Comparison of ENCODE assay signal across 8 cellular contexts in the genomic region with DNA sequence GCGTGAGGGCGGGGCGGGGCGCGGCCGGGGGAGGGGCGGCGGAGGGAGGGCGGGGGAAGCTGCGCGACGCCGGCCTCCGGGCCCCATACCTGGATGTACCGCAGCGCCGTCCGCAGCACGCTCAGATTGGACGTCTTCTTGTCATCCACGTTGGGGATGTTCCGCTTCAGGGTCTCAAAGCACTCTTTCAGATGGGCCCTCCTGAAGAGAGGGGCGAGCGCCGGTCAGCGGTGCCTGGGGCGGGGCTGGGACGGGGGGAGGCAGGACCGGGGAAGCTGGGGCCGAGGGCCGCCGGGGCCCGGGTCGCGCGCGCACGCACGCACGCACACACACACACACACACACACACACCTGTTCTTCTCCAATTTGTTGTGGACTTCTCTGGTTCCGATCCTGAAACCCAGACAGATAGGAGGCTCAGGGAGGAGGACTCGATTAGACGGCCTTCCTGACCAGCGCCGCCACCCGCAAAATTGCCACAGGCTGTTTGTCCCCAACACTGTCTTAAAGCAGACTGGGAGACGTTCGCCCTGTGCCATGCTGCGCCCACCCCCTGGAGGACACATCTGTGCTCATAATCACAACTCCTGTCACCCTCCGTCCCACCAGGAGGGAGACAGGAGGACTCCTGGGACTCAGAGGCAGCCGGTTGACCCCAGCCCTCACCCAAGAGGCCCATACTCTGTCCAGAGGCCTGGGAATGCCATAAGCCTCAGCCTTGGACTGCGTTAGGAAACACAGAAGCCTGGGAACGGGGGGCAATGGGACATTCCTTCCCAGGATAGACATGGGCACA. TPM values are rescaled to one million over a fixed set of nuclear protein-coding genes. Genes with fewer than 3 reads are reported as not detected.
DNase-seq lines count a peak whose midpoint lies in the region; ATAC-seq, FAIRE-seq and TF ChIP-seq lines count a peak whose summit lies in the region.

No MANE protein-coding gene starts in this region.

- no peaks in the 10 kb centered on the region for H3K79me1 ChIP-seq in H9 (ENCODE audit: insufficient read depth, low read depth, low read length, poor library complexity, severe bottlenecking)

- H3K79me2 ChIP-seq in H9 (ENCODE audit: insufficient read depth, low read length) (peaks cover 2% of the 10 kb centered on the region; the same call in 1 of the 2 replicates), smooth muscle cell (ENCODE audit: low read depth) (peaks cover 66% of the 10 kb centered on the region)

- H3K4me3 ChIP-seq in right cardiac atrium (ENCODE audit: low read length) (peak overlapping the region; percentile 71), smooth muscle cell (peak overlapping the region; percentile 84)

- H3K9ac ChIP-seq in H9 (ENCODE audit: extremely low read depth, insufficient read length, low read length) (no peak overlapping the region), smooth muscle cell (ENCODE audit: low read depth) (peak overlapping the region; percentile 34)

- peak; percentile 92 for DNase-seq in H9
- no peak for DNase-seq in activated CD4-positive, alpha-beta memory T cell treated with anti-CD3 and anti-CD28 coated beads, Interleukin-2, amount 10 ng/mL, durations not matched to agents 7 days and 5 days
- DNase-seq in right cardiac atrium, result peak in 2 of 3 donors; percentile 37 to 66
- no peak for DNase-seq in smooth muscle cell (lab: John Stamatoyannopoulos, UW; ENCODE audit: unreplicated experiment)
- no peak for DNase-seq in NCI-H446 (lab: John Stamatoyannopoulos, UW)
- DNase-seq in H4 (ENCODE audit: low spot score), result no peak
- no peak for DNase-seq in RCC 7860 (ENCODE audit: low spot score)
- DNase-seq in stimulated activated CD4-positive, alpha-beta T cell treated with anti-CD3 and anti-CD28 coated beads, Interleukin-4, amount 100 ng/mL, for 1 hour, result no peak

- no peak for ATAC-seq in right cardiac atrium

- peaks cover 10% of the 10 kb centered on the region for H3K23me2 ChIP-seq in H9 (ENCODE audit: insufficient read length, low read depth, low read length, poor library complexity, severe bottlenecking)

- no peak overlapping the region for H4K8ac ChIP-seq in H9 (replicated peaks; ENCODE audit: insufficient read length, low read depth, low read length)

- H2BK20ac ChIP-seq in H9 (ENCODE audit: low read depth, low read length, poor library complexity, severe bottlenecking), result no peak overlapping the region

- H3K36me3 ChIP-seq in smooth muscle cell (ENCODE audit: low read depth), result no peaks in the 10 kb centered on the region

- H4K20me1 ChIP-seq in H9 (ENCODE audit: control insufficient read depth, insufficient read depth, insufficient read length) (no peaks in the 10 kb centered on the region), smooth muscle cell (ENCODE audit: low read depth) (peaks cover 59% of the 10 kb centered on the region)

- no peak overlapping the region for H4K91ac ChIP-seq in H9 (ENCODE audit: insufficient read length, low read depth, low read length)

- no peaks in the 10 kb centered on the region for H3K9me3 ChIP-seq in H9 (ENCODE audit: control insufficient read depth, low read depth, low read length)
- no peaks in the 10 kb centered on the region for H3K9me3 ChIP-seq in right cardiac atrium (ENCODE audit: control insufficient read depth, low read length)
- no peaks in the 10 kb centered on the region for H3K9me3 ChIP-seq in smooth muscle cell (replicated peaks; ENCODE audit: low read depth)

- H2AFZ ChIP-seq in H9 (ENCODE audit: low read length) (no peak overlapping the region), smooth muscle cell (ENCODE audit: low read depth) (no peak overlapping the region)

- WGBS in H9 (ENCODE audit: extremely low coverage, insufficient read length, low lambda C conversion rate), result no CpG with 5 or more reads among the region's 53 CpGs
- 23% methylated on average over 53 of the region's 53 CpGs for WGBS in right cardiac atrium
- WGBS in smooth muscle cell (ENCODE audit: low lambda C conversion rate), result 41% methylated on average over 25 of the region's 53 CpGs

- H3K27ac ChIP-seq in H9 (ENCODE audit: insufficient read length, low read depth, low read length), result no peak overlapping the region
- H3K27ac ChIP-seq in right cardiac atrium (ENCODE audit: low read length), result peak overlapping the region; percentile 22
- H3K27ac ChIP-seq in smooth muscle cell (ENCODE audit: low read depth), result peak overlapping the region; percentile 100

- peaks cover 11% of the 10 kb centered on the region; the same call in 1 of the 2 replicates for H3K4me1 ChIP-seq in H9 (ENCODE audit: insufficient read depth, low read length)
- peaks cover 21% of the 10 kb centered on the region for H3K4me1 ChIP-seq in right cardiac atrium (ENCODE audit: control insufficient read depth, insufficient read depth, low read length)
- peaks cover 43% of the 10 kb centered on the region for H3K4me1 ChIP-seq in smooth muscle cell (ENCODE audit: low read depth)

- POLR2A ChIA-PET in activated CD4-positive, alpha-beta memory T cell treated with anti-CD3 and anti-CD28 coated beads, Interleukin-2, amount 10 ng/mL, durations not matched to agents 7 days and 5 days (lab: Charles Lee), result interaction anchor here (1.0 to 4.9 kb wide), 10 partner anchors 9 to 745 kb away, joined by 3 to 166 read pairs (median 8); partner anchors contain the start of genes HIC1, METTL16, MNT and RILP

- no peak overlapping the region for H4K5ac ChIP-seq in H9 (ENCODE audit: insufficient read length, low read depth, low read length)

- H3K36me3 Mint-ChIP-seq in H9 (ENCODE audit: insufficient read depth in 1 of 3, low read depth in 3 of 3), result peaks cover 2 to 16% (median 8%) of the 10 kb centered on the region in 3 experiments; a peak in 6 of 7 replicates
- H3K36me3 Mint-ChIP-seq in activated CD4-positive, alpha-beta memory T cell treated with anti-CD3 and anti-CD28 coated beads, Interleukin-2, amount 10 ng/mL, durations not matched to agents 7 days and 5 days (ENCODE audit: low read depth), result peaks cover 14% of the 10 kb centered on the region

- H2BK5ac ChIP-seq in H9 (ENCODE audit: insufficient read length, low read length), result no peak overlapping the region

- H3K4me3 Mint-ChIP-seq in H9, result peak overlapping the region; percentile 64 to 86
- H3K4me3 Mint-ChIP-seq in activated CD4-positive, alpha-beta memory T cell treated with anti-CD3 and anti-CD28 coated beads, Interleukin-2, amount 10 ng/mL, durations not matched to agents 7 days and 5 days, result peak overlapping the region; percentile 73

- H3K27me3 Mint-ChIP-seq in H9 (ENCODE audit: low read depth), result no peaks in the 10 kb centered on the region
- no peaks in the 10 kb centered on the region for H3K27me3 Mint-ChIP-seq in activated CD4-positive, alpha-beta memory T cell treated with anti-CD3 and anti-CD28 coated beads, Interleukin-2, amount 10 ng/mL, durations not matched to agents 7 days and 5 days

- no peak overlapping the region for H3K23ac ChIP-seq in H9 (ENCODE audit: insufficient read length, low read depth, low read length)

- H3K4me1 Mint-ChIP-seq in H9, result peaks cover 40 to 59% of the 10 kb centered on the region in 2 experiments
- peaks cover 75% of the 10 kb centered on the region for H3K4me1 Mint-ChIP-seq in activated CD4-positive, alpha-beta memory T cell treated with anti-CD3 and anti-CD28 coated beads, Interleukin-2, amount 10 ng/mL, durations not matched to agents 7 days and 5 days

- no peaks in the 10 kb centered on the region for H3K27me3 ChIP-seq in H9 (ENCODE audit: insufficient read depth, low read length)
- no peaks in the 10 kb centered on the region for H3K27me3 ChIP-seq in right cardiac atrium (ENCODE audit: control insufficient read depth, insufficient read depth)
- H3K27me3 ChIP-seq in smooth muscle cell (ENCODE audit: low read depth), result no peaks in the 10 kb centered on the region

- no peak overlapping the region for H2AK5ac ChIP-seq in H9 (ENCODE audit: insufficient read length, low read length)

- no peak overlapping the region for H3K4ac ChIP-seq in H9 (ENCODE audit: low read depth, low read length)

- H3K4me2 ChIP-seq in H9 (ENCODE audit: insufficient read depth, insufficient read length, low read length), result peak overlapping the region; percentile 39
- peak overlapping the region; percentile 100 for H3K4me2 ChIP-seq in smooth muscle cell

- H2BK15ac ChIP-seq in H9 (ENCODE audit: low read depth, low read length), result no peak overlapping the region

- H3K56ac ChIP-seq in H9 (ENCODE audit: insufficient read length, low read depth, low read length), result no peak overlapping the region

- H3K9me3 Mint-ChIP-seq in H9, result no peaks in the 10 kb centered on the region; a peak in 2 of 5 replicates
- no peaks in the 10 kb centered on the region for H3K9me3 Mint-ChIP-seq in activated CD4-positive, alpha-beta memory T cell treated with anti-CD3 and anti-CD28 coated beads, Interleukin-2, amount 10 ng/mL, durations not matched to agents 7 days and 5 days

- peak overlapping the region in 2 of 3 experiments; percentile 66 to 89; a peak in 4 of 7 replicates for H3K27ac Mint-ChIP-seq in H9
- H3K27ac Mint-ChIP-seq in activated CD4-positive, alpha-beta memory T cell treated with anti-CD3 and anti-CD28 coated beads, Interleukin-2, amount 10 ng/mL, durations not matched to agents 7 days and 5 days, result peak overlapping the region; percentile 69

- H2BK12ac ChIP-seq in H9 (ENCODE audit: insufficient read length, low read depth, low read length), result no peak overlapping the region

- H2BK120ac ChIP-seq in H9 (ENCODE audit: low read depth, low read length, poor library complexity, severe bottlenecking), result no peak overlapping the region

- intact Hi-C loops in right cardiac atrium (cut with DNase I), result no loop called here

- no peak overlapping the region for H3T11ph ChIP-seq in H9 (ENCODE audit: low read length)

- no peak overlapping the region for H3K18ac ChIP-seq in H9 (ENCODE audit: insufficient read length, low read depth, low read length)

- H3F3A ChIP-seq in smooth muscle cell (ENCODE audit: low read depth), result peaks cover 53% of the 10 kb centered on the region

- no peak overlapping the region for H3K14ac ChIP-seq in H9 (ENCODE audit: insufficient read depth, low read length)

- no peak for FAIRE-seq in RCC 7860 (lab: Jason Lieb, UNC)

- no peak for TF ChIP-seq CTCF in H9 (conservative IDR thresholded peaks at IDR 0.05)
- TF ChIP-seq CTCF in smooth muscle cell (IDR thresholded peaks at IDR 0.05; ENCODE audit: borderline replicate concordance, insufficient read depth, poor library complexity, severe bottlenecking), result no peak

- CTCF ChIA-PET in activated CD4-positive, alpha-beta memory T cell treated with anti-CD3 and anti-CD28 coated beads, Interleukin-2, amount 10 ng/mL, durations not matched to agents 7 days and 5 days (lab: Charles Lee), result interaction anchor here (0.9 to 4.4 kb wide), 4 partner anchors 8 to 58 kb away, joined by 3 to 61 read pairs (median 28); partner anchors contain the start of gene TSR1

RNA-seq across cellular contexts. Expression of gene MNT, which starts 6.7 kb away (rescaled TPM):
- total RNA-seq in H9 (2021) (37.4 and 38.9 TPM in 2 replicates), right cardiac atrium (10 to 100 TPM; 10.5 to 11.8 (median 10.8) TPM), smooth muscle cell (7.5 and 12.8 TPM in 2 replicates)
- total RNA-seq in activated CD4-positive, alpha-beta memory T cell treated with anti-CD3 and anti-CD28 coated beads, Interleukin-2, amount 10 ng/mL, durations not matched to agents 7 days and 5 days, result 10 to 100 TPM; 29.1 to 29.9 TPM
- polyA plus RNA-seq in right cardiac atrium (6.8 TPM), smooth muscle cell (5.7 and 9.0 TPM in 2 replicates)
- total RNA-seq in H4 (2014; rRNA removed; shearing (Covaris generic)), result 0.39 and 1.5 TPM in 2 replicates

RNA-seq across cellular contexts. Expression of gene SGSM2, which starts 56.9 kb away (rescaled TPM):
- total RNA-seq in H9 (2021) (41.5 and 45.6 TPM in 2 replicates), right cardiac atrium (10 to 100 TPM; 31.1 to 38.6 (median 37.3) TPM), smooth muscle cell (10.4 and 20.8 TPM in 2 replicates)
- 10 to 100 TPM; 45.4 to 49.4 TPM for total RNA-seq in activated CD4-positive, alpha-beta memory T cell treated with anti-CD3 and anti-CD28 coated beads, Interleukin-2, amount 10 ng/mL, durations not matched to agents 7 days and 5 days
- polyA plus RNA-seq in right cardiac atrium (37.3 TPM), smooth muscle cell (26.9 and 33.2 TPM in 2 replicates)
- 3.1 and 11.2 TPM in 2 replicates for total RNA-seq in H4 (2014; rRNA removed; shearing (Covaris generic))

RNA-seq across cellular contexts. Expression of gene TSR1, which starts 57.9 kb away (rescaled TPM):
- 81.1 and 83.3 TPM in 2 replicates for total RNA-seq in H9 (2021)
- 10 to 100 TPM; 22.5 to 23.5 TPM for total RNA-seq in activated CD4-positive, alpha-beta memory T cell treated with anti-CD3 and anti-CD28 coated beads, Interleukin-2, amount 10 ng/mL, durations not matched to agents 7 days and 5 days
- 10 to 100 TPM; 15.4 to 22.2 (median 18.0) TPM for total RNA-seq in right cardiac atrium
- 12.3 TPM for polyA plus RNA-seq in right cardiac atrium
- total RNA-seq in smooth muscle cell, result 22.1 and 39.5 TPM in 2 replicates
- 17.6 and 23.7 TPM in 2 replicates for polyA plus RNA-seq in smooth muscle cell
- 49.8 and 54.8 TPM in 2 replicates for total RNA-seq in H4 (2014; rRNA removed; shearing (Covaris generic))

Comparison
In these comparisons a context has a peak if more than half of its experiments do, and no peak if none do; other contexts are left out.
1. DNase-seq: peak in H9 (single experiment) and right cardiac atrium (2 of 3); none in activated CD4-positive, alpha-beta memory T cell treated with anti-CD3 and anti-CD28 coated beads, Interleukin-2, amount 10 ng/mL, durations not matched to agents 7 days and 5 days (single experiment), smooth muscle cell (single experiment), NCI-H446 (0 of 2), H4 (single experiment), RCC 7860 (single experiment) and stimulated activated CD4-positive, alpha-beta T cell treated with anti-CD3 and anti-CD28 coated beads, Interleukin-4, amount 100 ng/mL, for 1 hour (single experiment).